Comparison of ENCODE assay signal across 23 cellular contexts in the genomic region with DNA sequence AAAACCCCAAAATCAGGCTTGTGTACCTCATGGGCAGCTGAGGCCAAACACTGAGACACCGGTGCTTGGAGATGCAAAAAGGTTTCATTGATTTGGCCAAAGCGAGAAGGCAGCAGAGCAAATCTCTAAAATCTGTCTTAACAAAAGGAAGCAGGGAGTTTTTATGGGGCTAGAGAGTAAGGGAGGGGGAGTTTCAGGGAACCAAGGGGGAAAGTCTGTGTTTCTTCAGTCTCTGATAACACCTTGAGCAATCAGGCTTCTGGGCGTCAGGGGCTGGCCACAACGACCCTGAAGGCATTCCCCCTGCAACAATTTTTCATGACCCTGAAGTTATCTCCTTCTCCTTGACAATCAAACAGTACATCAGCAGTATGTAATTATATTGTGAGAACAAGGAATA. TPM values are rescaled to one million over a fixed set of nuclear protein-coding genes. Genes with fewer than 3 reads are reported as not detected.
DNase-seq lines count a peak whose midpoint lies in the region; ATAC-seq and TF ChIP-seq lines count a peak whose summit lies in the region.
"Had no signal": no experiment of that assay in that cellular context is flagged by ENCODE, and none has a peak within 500 bp of the region (broad histone marks: within the 10 kb centered on the region; RNA-seq: fewer than 3 reads in every experiment).

No MANE protein-coding gene starts in this region.

- peaks cover 4 to 11% (median 5%) of the 10 kb centered on the region in 3 experiments; a peak in 6 of 7 replicates for H3K36me3 Mint-ChIP-seq in H9 (ENCODE audit: insufficient read depth in 1 of 3, low read depth in 3 of 3)

- H3K36me3 ChIP-seq in SK-N-SH (replicated peaks in 1 of 2; ENCODE audit: control insufficient read depth in 1 of 2, insufficient read depth in 2 of 2, low read length in 1 of 2) (peaks cover 0 to 4% of the 10 kb centered on the region in 2 experiments), trophoblast cell (ENCODE audit: control insufficient read depth in 1 of 2, insufficient read depth in 2 of 2, low read length in 2 of 2) (peaks cover 2% of the 10 kb centered on the region in 2 experiments), right atrium auricular region (no peaks in the 10 kb centered on the region)

- H2AFZ ChIP-seq in SK-N-SH (ENCODE audit: low read depth) (0 out of 2 replicates have a peak overlapping the region, but pooled peaks have one; percentile 0), H9 (ENCODE audit: low read length) (no peak overlapping the region), trophoblast cell (ENCODE audit: insufficient read depth, low read length, poor library complexity) (no peak overlapping the region)

- H2BK5ac ChIP-seq in H9 (ENCODE audit: insufficient read length, low read length): no peak overlapping the region
- no peak overlapping the region for H2BK5ac ChIP-seq in trophoblast cell (ENCODE audit: low read depth, low read length, poor library complexity)

- 80% methylated on average over 4 of the region's 4 CpGs for WGBS in SK-N-SH (ENCODE audit: low lambda C conversion rate)
- no CpG with 5 or more reads among the region's 4 CpGs for WGBS in H9 (ENCODE audit: extremely low coverage, insufficient read length, low lambda C conversion rate)
- WGBS in trophoblast cell (ENCODE audit: extremely low coverage, insufficient coverage, insufficient read length): no CpG with 5 or more reads among the region's 4 CpGs

- H3K79me2 ChIP-seq in SK-N-SH (ENCODE audit: insufficient read depth) (peaks cover 22% of the 10 kb centered on the region), H9 (ENCODE audit: insufficient read depth, low read length) (no peaks in the 10 kb centered on the region; the same call in 1 of the 2 replicates), trophoblast cell (ENCODE audit: control insufficient read depth, insufficient read depth, low read length, poor library complexity) (peaks cover 9% of the 10 kb centered on the region)

- no peak overlapping the region for H3T11ph ChIP-seq in H9 (ENCODE audit: low read length)

- H3K23me2 ChIP-seq in H9 (ENCODE audit: insufficient read length, low read depth, low read length, poor library complexity, severe bottlenecking): peaks cover 9% of the 10 kb centered on the region

- no peak overlapping the region for H2BK15ac ChIP-seq in H9 (ENCODE audit: low read depth, low read length)

- peaks cover 14 to 24% of the 10 kb centered on the region in 2 experiments for H3K4me1 Mint-ChIP-seq in H9

- H3K9ac ChIP-seq in SK-N-SH (no peak overlapping the region), H9 (ENCODE audit: extremely low read depth, insufficient read length, low read length) (no peak overlapping the region), trophoblast cell (ENCODE audit: low read length) (no peak overlapping the region)

- no peak overlapping the region for H2BK12ac ChIP-seq in H9 (ENCODE audit: insufficient read length, low read depth, low read length)
- H2BK12ac ChIP-seq in trophoblast cell (ENCODE audit: low read length): no peak overlapping the region

- no peak overlapping the region; a peak in 1 of 5 replicates for H3K4me3 Mint-ChIP-seq in H9

- no peak overlapping the region for H3K18ac ChIP-seq in H9 (ENCODE audit: insufficient read length, low read depth, low read length)
- no peak overlapping the region for H3K18ac ChIP-seq in trophoblast cell (ENCODE audit: low read length)

- no peak for ATAC-seq in SK-N-SH treated with all-trans-retinoic acid at 6 μM for 48 hours
- ATAC-seq in HG02642 (IDR thresholded peaks at IDR 0.05; ENCODE audit: poor library complexity, unreplicated experiment): no peak
- ATAC-seq: mucosa of descending colon had no signal

- no peak for TF ChIP-seq EP300 in SK-N-SH (IDR thresholded peaks at IDR 0.05; ENCODE audit: borderline replicate concordance in 1 of 2, low read depth in 1 of 2, low read length in 1 of 2)

- H3K56ac ChIP-seq in H9 (ENCODE audit: insufficient read length, low read depth, low read length): no peak overlapping the region

- no peak for TF ChIP-seq CTCF in SK-N-SH (IDR thresholded peaks at IDR 0.05)
- TF ChIP-seq CTCF in H9 (conservative IDR thresholded peaks at IDR 0.05): no peak
- TF ChIP-seq CTCF in right atrium auricular region (IDR thresholded peaks at IDR 0.05): no peak

- H3K27ac Mint-ChIP-seq in H9: peak overlapping the region; percentile 23 to 98 (median 89); a peak in 4 of 7 replicates

- DNase-seq in SK-N-SH: no peak
- DNase-seq in H9: no peak
- peak; percentile 84 for DNase-seq in amniotic epithelial cell (ENCODE audit: low read depth)
- DNase-seq in trophoblast cell: no peak
- DNase-seq in right atrium auricular region (ENCODE audit: low spot score): no peak
- no peak for DNase-seq in HPDE6-E6E7 (ENCODE audit: extremely low spot score)
- DNase-seq: activated CD4-positive, alpha-beta T cell treated with anti-CD3 and anti-CD28 coated beads, Interleukin-2, amount 50 U/mL, for 1 hour; activated CD8-positive, alpha-beta memory T cell treated with anti-CD3 and anti-CD28 coated beads, Interleukin-2, amount 50 U/mL, for 48 hours; amniotic stem cell; dermis blood vessel endothelial cell; EL; foreskin fibroblast; GOT3; hippocampal formation; Kasumi-1; NCI-H1417; NCI-H2107; retina; substantia nigra had no signal

- H3K4me2 ChIP-seq in SK-N-SH: no peak overlapping the region
- no peak overlapping the region for H3K4me2 ChIP-seq in H9 (ENCODE audit: insufficient read depth, insufficient read length, low read length)
- no peak overlapping the region for H3K4me2 ChIP-seq in trophoblast cell (ENCODE audit: low read length)

- H2BK120ac ChIP-seq in H9 (ENCODE audit: low read depth, low read length, poor library complexity, severe bottlenecking) (no peak overlapping the region), trophoblast cell (ENCODE audit: insufficient read depth, low read length, poor library complexity) (peak overlapping the region; percentile 77)

- no peaks in the 10 kb centered on the region for H4K20me1 ChIP-seq in SK-N-SH (ENCODE audit: insufficient read depth)
- H4K20me1 ChIP-seq in H9 (ENCODE audit: control insufficient read depth, insufficient read depth, insufficient read length): no peaks in the 10 kb centered on the region

- H3K23ac ChIP-seq in H9 (ENCODE audit: insufficient read length, low read depth, low read length): no peak overlapping the region
- no peak overlapping the region for H3K23ac ChIP-seq in trophoblast cell (ENCODE audit: low read length)

- H3K14ac ChIP-seq in H9 (ENCODE audit: insufficient read depth, low read length): no peak overlapping the region
- H3K14ac ChIP-seq in trophoblast cell (ENCODE audit: low read length): no peak overlapping the region

- H4K91ac ChIP-seq in H9 (ENCODE audit: insufficient read length, low read depth, low read length) (no peak overlapping the region), trophoblast cell (ENCODE audit: low read depth, low read length) (peak overlapping the region; percentile 48)

- H4K12ac ChIP-seq in trophoblast cell (ENCODE audit: low read depth, low read length): no peak overlapping the region

- no peaks in the 10 kb centered on the region for H3K9me2 ChIP-seq in SK-N-SH

- POLR2A ChIA-PET in SK-N-SH (lab: Yijun Ruan, JAX): no interaction called here

- CTCF ChIA-PET in SK-N-SH (lab: Yijun Ruan, JAX): interaction anchor here (1.2 to 1.9 kb wide), 3 partner anchors 27 to 88 kb away, joined by 5 to 6 read pairs (median 5); no protein-coding TSS in a partner anchor

- H4K8ac ChIP-seq in H9 (replicated peaks; ENCODE audit: insufficient read length, low read depth, low read length) (no peak overlapping the region), trophoblast cell (ENCODE audit: low read depth, low read length) (no peak overlapping the region)

- no peak overlapping the region for H3K4ac ChIP-seq in H9 (ENCODE audit: low read depth, low read length)
- no peak overlapping the region for H3K4ac ChIP-seq in trophoblast cell (ENCODE audit: low read depth, low read length)

- no peak overlapping the region for H2BK20ac ChIP-seq in H9 (ENCODE audit: low read depth, low read length, poor library complexity, severe bottlenecking)

- H3F3A ChIP-seq in SK-N-SH (replicated peaks; ENCODE audit: insufficient read depth): peaks cover 20% of the 10 kb centered on the region

- H3K27ac ChIP-seq in SK-N-SH (ENCODE audit: low read depth in 2 of 2, low read length in 1 of 2) (no peak overlapping the region), H9 (ENCODE audit: insufficient read length, low read depth, low read length) (no peak overlapping the region), trophoblast cell (ENCODE audit: low read depth, low read length) (peak overlapping the region; percentile 61), right atrium auricular region (no peak overlapping the region)
- H3K27ac ChIP-seq: RWPE1 had no signal

- no peak overlapping the region for H2AK5ac ChIP-seq in H9 (ENCODE audit: insufficient read length, low read length)
- no peak overlapping the region for H2AK5ac ChIP-seq in trophoblast cell (ENCODE audit: low read length)

- no peaks in the 10 kb centered on the region for H3K9me3 ChIP-seq in SK-N-SH
- no peaks in the 10 kb centered on the region for H3K9me3 ChIP-seq in H9 (ENCODE audit: control insufficient read depth, low read depth, low read length)
- H3K9me3 ChIP-seq in trophoblast cell (ENCODE audit: insufficient read depth, low read depth, low read length): no peaks in the 10 kb centered on the region
- H3K9me3 ChIP-seq in right atrium auricular region: no peaks in the 10 kb centered on the region
- H3K9me3 ChIP-seq: mucosa of descending colon had no signal

- no peaks in the 10 kb centered on the region for H3K27me3 ChIP-seq in SK-N-SH (ENCODE audit: insufficient read depth)
- H3K27me3 ChIP-seq in H9 (ENCODE audit: insufficient read depth, low read length): no peaks in the 10 kb centered on the region
- no peaks in the 10 kb centered on the region for H3K27me3 ChIP-seq in trophoblast cell (ENCODE audit: insufficient read depth, low read length)
- H3K27me3 ChIP-seq in right atrium auricular region: no peaks in the 10 kb centered on the region

- TF ChIP-seq RAD21 in SK-N-SH (IDR thresholded peaks at IDR 0.05; ENCODE audit: low read length): no peak

- H3K4me3 ChIP-seq in SK-N-SH (ENCODE audit: low read depth in 2 of 2, low read length in 1 of 2): no peak overlapping the region
- H3K4me3 ChIP-seq in trophoblast cell (ENCODE audit: low read depth, low read length): no peak overlapping the region
- no peak overlapping the region for H3K4me3 ChIP-seq in right atrium auricular region
- H3K4me3 ChIP-seq: mucosa of descending colon had no signal

- H3K9me3 Mint-ChIP-seq in H9: peaks cover 2 to 9% of the 10 kb centered on the region in 2 experiments; a peak in 4 of 5 replicates

- H3K4me1 ChIP-seq in SK-N-SH (ENCODE audit: control insufficient read depth in 1 of 2, insufficient read depth in 2 of 2, low read depth in 1 of 2, low read length in 1 of 2): no peaks in the 10 kb centered on the region; a peak in 1 of 4 replicates
- no peaks in the 10 kb centered on the region for H3K4me1 ChIP-seq in H9 (ENCODE audit: insufficient read depth, low read length)
- peaks cover 10 to 11% of the 10 kb centered on the region in 2 experiments for H3K4me1 ChIP-seq in trophoblast cell (ENCODE audit: control insufficient read depth in 1 of 2, insufficient read depth in 2 of 2, low read length in 2 of 2)
- peaks cover 0 to 16% of the 10 kb centered on the region in 2 donors for H3K4me1 ChIP-seq in right atrium auricular region

- H4K5ac ChIP-seq in H9 (ENCODE audit: insufficient read length, low read depth, low read length): no peak overlapping the region

- no peaks in the 10 kb centered on the region for H3K27me3 Mint-ChIP-seq in H9 (ENCODE audit: low read depth)

- H3K79me1 ChIP-seq in H9 (ENCODE audit: insufficient read depth, low read depth, low read length, poor library complexity, severe bottlenecking): no peaks in the 10 kb centered on the region
- H3K79me1 ChIP-seq in trophoblast cell (ENCODE audit: low read length): peaks cover 16% of the 10 kb centered on the region

RNA-seq across cellular contexts. Expression of a gene that starts 2.7 kb away (rescaled TPM):
- 5.0 and 5.9 TPM in 2 replicates for polyA plus RNA-seq in SK-N-SH (2012; rRNA removed)
- polyA plus RNA-seq in SK-N-SH (2012; cell fraction: cytosol; rRNA removed): 3.1 and 4.6 TPM in 2 replicates
- polyA plus RNA-seq in SK-N-SH (2012; cell fraction: nucleus; rRNA removed): 11.0 and 11.6 TPM in 2 replicates
- total RNA-seq in H9 (2021) (24.1 and 25.1 TPM in 2 replicates), right atrium auricular region (1 to 10 TPM; 3.1 to 3.7 TPM)
- polyA plus RNA-seq in trophoblast cell (2013): 4.7 and 5.0 TPM in 2 replicates

RNA-seq across cellular contexts. Expression of a gene that starts 32.9 kb away (rescaled TPM):
- 1.4 and 1.6 TPM in 2 replicates for polyA plus RNA-seq in SK-N-SH (2012; rRNA removed)
- polyA plus RNA-seq in SK-N-SH (2012; cell fraction: cytosol; rRNA removed): 1.4 and 1.5 TPM in 2 replicates
- 1.9 TPM in 2 replicates for polyA plus RNA-seq in SK-N-SH (2012; cell fraction: nucleus; rRNA removed)
- total RNA-seq in H9 (2021) (5.3 and 5.4 TPM in 2 replicates), right atrium auricular region (1 to 10 TPM in 1 of 2 donors, under 1 TPM in 1; 0.89 to 1.3 TPM)
- 2.8 and 2.9 TPM in 2 replicates for polyA plus RNA-seq in trophoblast cell (2013)

RNA-seq across cellular contexts. Expression of a gene that starts 54.0 kb away (rescaled TPM):
- polyA plus RNA-seq in SK-N-SH (2012; rRNA removed): 4.5 and 4.7 TPM in 2 replicates
- 2.8 and 3.6 TPM in 2 replicates for polyA plus RNA-seq in SK-N-SH (2012; cell fraction: cytosol; rRNA removed)
- polyA plus RNA-seq in SK-N-SH (2012; cell fraction: nucleus; rRNA removed): 6.3 and 6.6 TPM in 2 replicates
- total RNA-seq in H9 (2021) (62.1 and 62.4 TPM in 2 replicates), right atrium auricular region (10 to 100 TPM in 1 of 2 donors, 1 to 10 TPM in 1; 8.2 to 16.2 TPM)
- polyA plus RNA-seq in trophoblast cell (2013): 11.0 TPM in 2 replicates
